35 cellular contexts compared by ENCODE assay signal in genomic region chr22:26308467-26308866, GRCh38.
"Had no signal": no experiment of that assay in that cellular context is flagged by ENCODE, and none has a peak within 500 bp of the region (broad histone marks: within the 10 kb centered on the region; RNA-seq: fewer than 3 reads in every experiment).

No MANE protein-coding gene starts in this region.

- H3K36me3 ChIP-seq: MG63 had no signal

- H3K4me3 ChIP-seq: MG63 had no signal

- DNase-seq: Karpas-422, Kasumi-1, MG63, MM.1S, MV-4-11, NCI-H1048, NCI-H1092, NCI-H1092 treated with DMSO at 0.1 percent for 48 hours, NCI-H1105, NCI-H1105 treated with DMSO at 0.1 percent for 48 hours, NCI-H1417, NCI-H1417 treated with DMSO at 0.1 percent for 48 hours, NCI-H1436, NCI-H1436 treated with DMSO at 0.1 percent for 48 hours, NCI-H146, NCI-H1694, NCI-H1694 treated with DMSO at 0.1 percent for 48 hours, NCI-H187, NCI-H187 treated with DMSO at 0.1 percent for 48 hours, NCI-H1930, NCI-H2029, NCI-H2029 treated with DMSO at 0.1 percent for 48 hours, NCI-H2081, NCI-H2081 treated with DMSO at 0.1 percent for 48 hours, NCI-H2107, NCI-H2171, NCI-H2171 treated with DMSO at 0.1 percent for 48 hours, NCI-H2227 treated with DMSO at 0.1 percent for 48 hours, NCI-H226, NCI-H345, NCI-H446, NCI-H446 treated with DMSO at 0.1 percent for 48 hours, NCI-H510A, NCI-H510A treated with DMSO at 0.1 percent for 48 hours, NCI-H524 had no signal

- H3K9me3 ChIP-seq: MG63 had no signal
